ENCODE assay signal across 11 cellular contexts in the genomic region with DNA sequence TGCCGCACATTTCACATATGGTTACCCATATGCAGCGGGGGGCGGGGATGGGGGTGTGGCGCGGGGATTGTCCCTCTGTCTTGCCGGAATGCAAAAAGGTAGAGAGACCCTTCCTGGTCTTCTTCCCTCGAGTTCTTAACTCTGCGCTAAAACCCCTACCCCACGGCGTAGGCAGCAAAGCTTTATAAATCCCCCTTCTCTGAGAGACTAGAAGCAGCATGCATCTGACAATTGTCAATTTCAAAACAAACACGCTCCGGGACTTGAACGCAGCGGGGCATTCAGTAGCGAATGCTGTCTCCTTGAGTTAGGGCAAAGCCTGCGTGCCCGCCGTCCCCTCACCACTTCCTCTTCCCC. TPM values are rescaled to one million over a fixed set of nuclear protein-coding genes. Genes with fewer than 3 reads are reported as not detected.
A peak's percentile ranks its signal among the peaks of the same experiment; 100 is the strongest.
DNase-seq lines count a peak whose midpoint lies in the region; ATAC-seq and TF ChIP-seq lines count a peak whose summit lies in the region.
"Had no signal": no experiment of that assay in that cellular context is flagged by ENCODE, and none has a peak within 500 bp of the region (broad histone marks: within the 10 kb centered on the region; RNA-seq: fewer than 3 reads in every experiment).

No MANE protein-coding gene starts in this region.

- peak; percentile 46 for DNase-seq in COLO668 (lab: John Stamatoyannopoulos, UW; ENCODE audit: unreplicated experiment)
- DNase-seq in WERI-Rb-1 = peak; percentile 15
- DNase-seq in naive B cell = no peak
- no peak for DNase-seq in foreskin keratinocyte
- no peak for DNase-seq in SK-N-SH
- DNase-seq in GOT3 (lab: John Stamatoyannopoulos, UW) = no peak
- DNase-seq: COR-L47 had no signal

- CTCF ChIA-PET in SK-N-SH (lab: Yijun Ruan, JAX) = interaction anchor here (1.0 to 3.1 kb wide), 3 partner anchors 187 to 311 kb away, joined by 3 to 16 read pairs (median 4); no protein-coding TSS in a partner anchor

- no peak for TF ChIP-seq EP300 in SK-N-SH (IDR thresholded peaks at IDR 0.05; ENCODE audit: borderline replicate concordance in 1 of 2, low read depth in 1 of 2, low read length in 1 of 2)

- WGBS in SK-N-SH (ENCODE audit: low lambda C conversion rate) = 3% methylated on average over 6 of the region's 18 CpGs

- TF ChIP-seq CTCF in WERI-Rb-1 (IDR thresholded peaks at IDR 0.05; ENCODE audit: low read depth, low read length) (no peak), foreskin keratinocyte (conservative IDR thresholded peaks at IDR 0.05) (no peak), SK-N-SH (IDR thresholded peaks at IDR 0.05) (no peak)

- H3K9ac ChIP-seq in ES-I3 (ENCODE audit: low read depth, low read length) = peak overlapping the region; percentile 25; the same call in 1 of the 2 replicates
- H3K9ac ChIP-seq in SK-N-SH = no peak overlapping the region

- H3F3A ChIP-seq in SK-N-SH (replicated peaks; ENCODE audit: insufficient read depth) = no peaks in the 10 kb centered on the region

- ATAC-seq in naive B cell (ENCODE audit: low read depth in 2 of 2) (no peak), foreskin keratinocyte (no peak)

- H3K27ac Mint-ChIP-seq in naive B cell = no peak overlapping the region
- H3K27ac Mint-ChIP-seq: activated CD8-positive, alpha-beta memory T cell treated with anti-CD3 and anti-CD28 coated beads, Interleukin-2, amount 10 ng/mL, durations not matched to agents 7 days and 5 days; activated naive CD4-positive, alpha-beta T cell treated with anti-CD3 and anti-CD28 coated beads, Interleukin-2, amount 50 U/mL, for 72 hours had no signal

- H3K79me2 ChIP-seq in SK-N-SH (ENCODE audit: insufficient read depth) = no peaks in the 10 kb centered on the region

- peaks cover 52 to 79% (median 75%) of the 10 kb centered on the region in 3 donors for H3K27me3 Mint-ChIP-seq in naive B cell

- no peak overlapping the region for H2AFZ ChIP-seq in SK-N-SH (ENCODE audit: low read depth)

- TF ChIP-seq RAD21 in SK-N-SH (IDR thresholded peaks at IDR 0.05; ENCODE audit: low read length) = no peak

- H3K27me3 ChIP-seq in WERI-Rb-1 (ENCODE audit: insufficient read depth, low read depth, severe bottlenecking) (peaks cover 31% of the 10 kb centered on the region), foreskin keratinocyte (peaks cover 95% of the 10 kb centered on the region), SK-N-SH (ENCODE audit: insufficient read depth) (peaks cover 59% of the 10 kb centered on the region)

- H3K4me3 Mint-ChIP-seq in naive B cell = peak overlapping the region in 6 of 8 donors; percentile 19 to 82 (median 48)
- H3K4me3 Mint-ChIP-seq: activated CD8-positive, alpha-beta memory T cell treated with anti-CD3 and anti-CD28 coated beads, Interleukin-2, amount 10 ng/mL, durations not matched to agents 7 days and 5 days had no signal

- no peaks in the 10 kb centered on the region for H3K9me3 ChIP-seq in ES-I3 (ENCODE audit: control insufficient read depth, insufficient read depth, low read length)
- H3K9me3 ChIP-seq in WERI-Rb-1 (ENCODE audit: severe bottlenecking) = no peaks in the 10 kb centered on the region
- H3K9me3 ChIP-seq in SK-N-SH = no peaks in the 10 kb centered on the region
- H3K9me3 ChIP-seq: thyroid gland had no signal

- peaks cover 0 to 8% of the 10 kb centered on the region in 2 donors for H3K36me3 Mint-ChIP-seq in naive B cell
- H3K36me3 Mint-ChIP-seq: activated CD8-positive, alpha-beta memory T cell treated with anti-CD3 and anti-CD28 coated beads, Interleukin-2, amount 10 ng/mL, durations not matched to agents 7 days and 5 days; activated naive CD4-positive, alpha-beta T cell treated with anti-CD3 and anti-CD28 coated beads, Interleukin-2, amount 50 U/mL, for 72 hours had no signal

- H3K36me3 ChIP-seq in ES-I3 (ENCODE audit: insufficient read depth, low read length) (no peaks in the 10 kb centered on the region), WERI-Rb-1 (no peaks in the 10 kb centered on the region), SK-N-SH (replicated peaks in 1 of 2; ENCODE audit: control insufficient read depth in 1 of 2, insufficient read depth in 2 of 2, low read length in 1 of 2) (no peaks in the 10 kb centered on the region)
- H3K36me3 ChIP-seq: thyroid gland had no signal

- H3K4me1 ChIP-seq in ES-I3 (ENCODE audit: insufficient read depth, low read length) (0 out of 2 replicates have a peak, but pooled peaks cover 8% of the 10 kb centered on the region), foreskin keratinocyte (no peaks in the 10 kb centered on the region), SK-N-SH (ENCODE audit: control insufficient read depth in 1 of 2, insufficient read depth in 2 of 2, low read depth in 1 of 2, low read length in 1 of 2) (peaks cover 0 to 8% of the 10 kb centered on the region in 2 experiments; a peak in 1 of 4 replicates)

- H3K4me1 Mint-ChIP-seq in naive B cell = peaks cover 4 to 16% (median 6%) of the 10 kb centered on the region in 3 donors

- no peaks in the 10 kb centered on the region for H3K9me2 ChIP-seq in SK-N-SH

- H3K4me2 ChIP-seq in SK-N-SH = no peak overlapping the region

- H3K27ac ChIP-seq in WERI-Rb-1 = no peak overlapping the region
- no peak overlapping the region for H3K27ac ChIP-seq in foreskin keratinocyte
- no peak overlapping the region for H3K27ac ChIP-seq in SK-N-SH (ENCODE audit: low read depth in 2 of 2, low read length in 1 of 2)
- H3K27ac ChIP-seq: thyroid gland had no signal

- no peaks in the 10 kb centered on the region for H4K20me1 ChIP-seq in SK-N-SH (ENCODE audit: insufficient read depth)

- H3K4me3 ChIP-seq in WERI-Rb-1 (ENCODE audit: low read depth, low read length) (peak overlapping the region; percentile 46), SK-N-SH (ENCODE audit: low read depth in 2 of 2, low read length in 1 of 2) (peak overlapping the region in 1 of 2 experiments; percentile 34; a peak in 1 of 4 replicates)
- H3K4me3 ChIP-seq: thyroid gland had no signal

- POLR2A ChIA-PET in SK-N-SH (lab: Yijun Ruan, JAX) = no interaction called here

- peaks cover 0 to 8% (median 3%) of the 10 kb centered on the region in 7 donors for H3K9me3 Mint-ChIP-seq in naive B cell
- H3K9me3 Mint-ChIP-seq: activated naive CD4-positive, alpha-beta T cell treated with anti-CD3 and anti-CD28 coated beads, Interleukin-2, amount 50 U/mL, for 72 hours had no signal

TF ChIP-seq in SK-N-SH, 30 proteins besides CTCF, POLR2A, EP300 and RAD21 (continues in another document):
- TF ChIP-seq, protein P1, sequence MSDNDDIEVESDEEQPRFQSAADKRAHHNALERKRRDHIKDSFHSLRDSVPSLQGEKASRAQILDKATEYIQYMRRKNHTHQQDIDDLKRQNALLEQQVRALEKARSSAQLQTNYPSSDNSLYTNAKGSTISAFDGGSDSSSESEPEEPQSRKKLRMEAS (IDR thresholded peaks at IDR 0.05; ENCODE audit: low read depth) = no peak
- TF ChIP-seq RFX5 (IDR thresholded peaks at IDR 0.05; ENCODE audit: low read length) (no peak), NRF1 (IDR thresholded peaks at IDR 0.05; ENCODE audit: low read depth, low read length) (no peak), FOSL2 (IDR thresholded peaks at IDR 0.05; ENCODE audit: borderline replicate concordance, low read depth) (no peak), YY1 (IDR thresholded peaks at IDR 0.05; ENCODE audit: low read depth) (no peak)
- TF ChIP-seq, protein P2, sequence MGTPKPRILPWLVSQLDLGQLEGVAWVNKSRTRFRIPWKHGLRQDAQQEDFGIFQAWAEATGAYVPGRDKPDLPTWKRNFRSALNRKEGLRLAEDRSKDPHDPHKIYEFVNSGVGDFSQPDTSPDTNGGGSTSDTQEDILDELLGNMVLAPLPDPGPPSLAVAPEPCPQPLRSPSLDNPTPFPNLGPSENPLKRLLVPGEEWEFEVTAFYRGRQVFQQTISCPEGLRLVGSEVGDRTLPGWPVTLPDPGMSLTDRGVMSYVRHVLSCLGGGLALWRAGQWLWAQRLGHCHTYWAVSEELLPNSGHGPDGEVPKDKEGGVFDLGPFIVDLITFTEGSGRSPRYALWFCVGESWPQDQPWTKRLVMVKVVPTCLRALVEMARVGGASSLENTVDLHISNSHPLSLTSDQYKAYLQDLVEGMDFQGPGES (IDR thresholded peaks at IDR 0.05; ENCODE audit: low read depth, low read length) = no peak
- TF ChIP-seq, protein P3, sequence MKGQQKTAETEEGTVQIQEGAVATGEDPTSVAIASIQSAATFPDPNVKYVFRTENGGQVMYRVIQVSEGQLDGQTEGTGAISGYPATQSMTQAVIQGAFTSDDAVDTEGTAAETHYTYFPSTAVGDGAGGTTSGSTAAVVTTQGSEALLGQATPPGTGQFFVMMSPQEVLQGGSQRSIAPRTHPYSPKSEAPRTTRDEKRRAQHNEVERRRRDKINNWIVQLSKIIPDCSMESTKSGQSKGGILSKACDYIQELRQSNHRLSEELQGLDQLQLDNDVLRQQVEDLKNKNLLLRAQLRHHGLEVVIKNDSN (IDR thresholded peaks at IDR 0.05; ENCODE audit: borderline replicate concordance, low read depth) = no peak
- TF ChIP-seq, protein P4, sequence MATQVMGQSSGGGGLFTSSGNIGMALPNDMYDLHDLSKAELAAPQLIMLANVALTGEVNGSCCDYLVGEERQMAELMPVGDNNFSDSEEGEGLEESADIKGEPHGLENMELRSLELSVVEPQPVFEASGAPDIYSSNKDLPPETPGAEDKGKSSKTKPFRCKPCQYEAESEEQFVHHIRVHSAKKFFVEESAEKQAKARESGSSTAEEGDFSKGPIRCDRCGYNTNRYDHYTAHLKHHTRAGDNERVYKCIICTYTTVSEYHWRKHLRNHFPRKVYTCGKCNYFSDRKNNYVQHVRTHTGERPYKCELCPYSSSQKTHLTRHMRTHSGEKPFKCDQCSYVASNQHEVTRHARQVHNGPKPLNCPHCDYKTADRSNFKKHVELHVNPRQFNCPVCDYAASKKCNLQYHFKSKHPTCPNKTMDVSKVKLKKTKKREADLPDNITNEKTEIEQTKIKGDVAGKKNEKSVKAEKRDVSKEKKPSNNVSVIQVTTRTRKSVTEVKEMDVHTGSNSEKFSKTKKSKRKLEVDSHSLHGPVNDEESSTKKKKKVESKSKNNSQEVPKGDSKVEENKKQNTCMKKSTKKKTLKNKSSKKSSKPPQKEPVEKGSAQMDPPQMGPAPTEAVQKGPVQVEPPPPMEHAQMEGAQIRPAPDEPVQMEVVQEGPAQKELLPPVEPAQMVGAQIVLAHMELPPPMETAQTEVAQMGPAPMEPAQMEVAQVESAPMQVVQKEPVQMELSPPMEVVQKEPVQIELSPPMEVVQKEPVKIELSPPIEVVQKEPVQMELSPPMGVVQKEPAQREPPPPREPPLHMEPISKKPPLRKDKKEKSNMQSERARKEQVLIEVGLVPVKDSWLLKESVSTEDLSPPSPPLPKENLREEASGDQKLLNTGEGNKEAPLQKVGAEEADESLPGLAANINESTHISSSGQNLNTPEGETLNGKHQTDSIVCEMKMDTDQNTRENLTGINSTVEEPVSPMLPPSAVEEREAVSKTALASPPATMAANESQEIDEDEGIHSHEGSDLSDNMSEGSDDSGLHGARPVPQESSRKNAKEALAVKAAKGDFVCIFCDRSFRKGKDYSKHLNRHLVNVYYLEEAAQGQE (IDR thresholded peaks at IDR 0.05; ENCODE audit: low read depth, low read length) = no peak

RNA-seq across cellular contexts. Expression of a gene that starts 1.8 kb away (rescaled TPM):
- polyA plus RNA-seq in naive B cell (ENCODE audit: low read depth in 6 of 6) (under 1 TPM in 1 of 6 donors, not detected in 5; 0.19 TPM), foreskin keratinocyte (not detected in 2 replicates), SK-N-SH (2012; rRNA removed) (not detected in 2 replicates)
- total RNA-seq in foreskin keratinocyte = not detected in 2 replicates
- polyA plus RNA-seq in SK-N-SH (2012; cell fraction: cytosol; rRNA removed) = not detected in 2 replicates
- polyA plus RNA-seq in SK-N-SH (2012; cell fraction: nucleus; rRNA removed) = not detected in 2 replicates
- total RNA-seq: activated CD8-positive, alpha-beta memory T cell treated with anti-CD3 and anti-CD28 coated beads, Interleukin-2, amount 10 ng/mL, durations not matched to agents 7 days and 5 days; activated naive CD4-positive, alpha-beta T cell treated with anti-CD3 and anti-CD28 coated beads, Interleukin-2, amount 50 U/mL, for 72 hours had no signal

Comparison
In these comparisons a context has a peak if more than half of its experiments do, and no peak if none do; other contexts are left out.
1. DNase-seq: peak in COLO668 (single experiment) and WERI-Rb-1 (single experiment); none in naive B cell (single experiment), foreskin keratinocyte (0 of 2), SK-N-SH (single experiment) and GOT3 (single experiment).